Comparison of ENCODE assay signal across 24 cellular contexts in the genomic region with DNA sequence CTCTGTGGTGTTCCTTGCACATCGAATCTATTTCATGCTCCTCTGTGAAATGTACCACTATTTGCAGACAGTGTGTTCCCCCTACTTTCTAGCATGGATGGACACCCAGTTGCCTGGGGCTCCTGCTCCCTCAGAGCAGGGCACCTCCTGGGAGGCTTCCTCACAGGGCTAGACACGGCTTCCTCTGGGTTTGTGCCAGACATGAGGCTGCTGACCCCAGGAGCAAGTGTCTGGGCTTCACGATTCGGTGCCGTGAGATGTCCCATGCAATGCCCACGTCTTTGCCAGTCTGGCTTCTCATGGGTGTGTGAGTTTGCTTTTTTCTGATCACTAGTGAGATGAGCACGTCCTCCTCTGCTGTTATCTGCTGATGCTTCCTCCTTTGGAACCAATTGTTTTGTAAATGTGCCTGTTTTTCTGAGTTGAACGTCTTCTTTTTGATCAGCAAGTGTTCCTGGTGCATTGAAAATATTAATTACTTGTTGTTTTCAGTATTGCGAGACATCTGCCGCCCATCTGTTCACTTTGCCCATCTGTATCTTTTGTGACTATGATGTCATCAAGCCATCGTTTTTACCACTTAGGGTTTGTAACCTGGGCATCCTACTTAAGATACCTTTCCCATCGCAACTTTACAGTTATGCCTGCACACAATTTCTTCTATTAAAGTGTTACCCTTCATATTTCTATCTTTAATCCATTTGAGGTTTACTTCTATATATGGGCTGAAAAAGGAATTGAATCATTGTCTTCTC.
"Had no signal": no experiment of that assay in that cellular context is flagged by ENCODE, and none has a peak within 500 bp of the region (broad histone marks: within the 10 kb centered on the region; RNA-seq: fewer than 3 reads in every experiment).

No MANE protein-coding gene starts in this region.

- H3K36me3 ChIP-seq: gastrocnemius medialis, pancreas, prostate gland, stomach, thyroid gland, upper lobe of left lung, vagina had no signal

- H3K4me1 ChIP-seq: gastrocnemius medialis, pancreas, prostate gland, stomach, thyroid gland, upper lobe of left lung, vagina had no signal

- H3K4me2 ChIP-seq: hepatocyte, smooth muscle cell had no signal

- FAIRE-seq: bronchial epithelial cell, kidney, pancreas had no signal

- H3K4me3 ChIP-seq: gastrocnemius medialis, hepatocyte, pancreas, prostate gland, smooth muscle cell, stomach, thyroid gland, upper lobe of left lung, vagina had no signal

- DNase-seq: activated CD4-positive, alpha-beta T cell treated with anti-CD3 and anti-CD28 coated beads, Interleukin-2, amount 50 U/mL, for 1 hour; activated CD8-positive, alpha-beta T cell treated with anti-CD3 and anti-CD28 coated beads for 36 hours; activated naive CD8-positive, alpha-beta T cell treated with anti-CD3 and anti-CD28 coated beads, Interleukin-2, amount 50 U/mL, for 24 hours; activated T-cell treated with anti-CD3 and anti-CD28 coated beads, Interleukin-2, amount 50 U/mL, for 4 hours; amygdala; effector memory CD4-positive, alpha-beta T cell; erythroblast; gastrocnemius medialis; kidney; left colon; naive B cell; nephron progenitor cell; pancreas; stimulated activated CD4-positive, alpha-beta T cell treated with anti-CD3 and anti-CD28 coated beads, Interleukin-1b, Interleukin-23, amount 100 ng/mL, for 48 hours; stimulated activated naive B cell treated with anti-CD40 and anti-IgM and Interleukin-4, amounts not matched to agents 10 μg/mL and 1 μg/mL and 100 μg/mL, for 72 hours; stomach; T-helper 2 cell; thyroid gland; upper lobe of left lung had no signal

- H3K79me2 ChIP-seq: hepatocyte had no signal

- H3K27ac ChIP-seq: gastrocnemius medialis, hepatocyte, pancreas, prostate gland, stomach, thyroid gland, upper lobe of left lung, vagina had no signal

- H3K27me3 ChIP-seq: hepatocyte, pancreas, thyroid gland, upper lobe of left lung, vagina had no signal

- H3K9me3 ChIP-seq: gastrocnemius medialis, pancreas, prostate gland, stomach, thyroid gland, upper lobe of left lung, vagina had no signal

- H2AFZ ChIP-seq: hepatocyte had no signal
